ENCODE assay signal across 8 cellular contexts in genomic region chr9:129412814-129413536, GRCh38.
DNase-seq lines count a peak whose midpoint lies in the region; TF ChIP-seq lines count a peak whose summit lies in the region.

No MANE protein-coding gene starts in this region.

- H4K8ac ChIP-seq in mesenchymal stem cell (ENCODE audit: low read length) = peak overlapping the region; percentile 95

- H3K4me3 ChIP-seq in HFF-Myc (replicated peaks; ENCODE audit: low read depth, low read length) (peak overlapping the region; percentile 28; the same call in 1 of the 2 replicates), endodermal cell (ENCODE audit: low read length) (peak overlapping the region; percentile 66), mesenchymal stem cell (ENCODE audit: insufficient read depth in 1 of 2, low read depth in 1 of 2, low read length in 2 of 2) (peak overlapping the region in 1 of 2 experiments; percentile 45)

- H2BK5ac ChIP-seq in mesenchymal stem cell (ENCODE audit: low read depth, low read length, poor library complexity, severe bottlenecking) = peak overlapping the region; percentile 95

- H2AFZ ChIP-seq in mesenchymal stem cell (ENCODE audit: low read depth, low read length) = no peak overlapping the region

- H3K14ac ChIP-seq in mesenchymal stem cell (ENCODE audit: low read length in 2 of 2) = peak overlapping the region in 1 of 2 experiments; percentile 62

- peak overlapping the region; percentile 94 for H3K27ac Mint-ChIP-seq in endodermal cell

- H3K9me3 ChIP-seq in endodermal cell (ENCODE audit: control insufficient read depth, low read length) (no peaks in the 10 kb centered on the region), mesenchymal stem cell (ENCODE audit: control insufficient read depth, low read length) (no peaks in the 10 kb centered on the region)

- peak overlapping the region; percentile 87 for H2BK15ac ChIP-seq in mesenchymal stem cell (ENCODE audit: low read depth, poor library complexity, severe bottlenecking)

- H3K4me1 Mint-ChIP-seq in endodermal cell = peaks cover 20% of the 10 kb centered on the region

- H3K27me3 Mint-ChIP-seq in endodermal cell (ENCODE audit: insufficient read depth) = peaks cover 2% of the 10 kb centered on the region

- H3K9ac ChIP-seq in endodermal cell (ENCODE audit: extremely low read depth, low read length, poor library complexity, severe bottlenecking) (peak overlapping the region; percentile 80), mesenchymal stem cell (ENCODE audit: low read length) (peak overlapping the region; percentile 98)

- peaks cover 4% of the 10 kb centered on the region for H3K36me3 Mint-ChIP-seq in endodermal cell (ENCODE audit: low read depth)

- WGBS in endodermal cell (ENCODE audit: insufficient coverage in 1 of 2, insufficient read length in 1 of 2), 2 experiments = 12 to 19% methylated on average over 3 to 49 of the region's 49 CpGs
- whole genome bisulfite sequencing in mesenchymal stem cell = 1% methylated on average over 30 of the region's 49 CpGs

- H2BK120ac ChIP-seq in mesenchymal stem cell (ENCODE audit: low read depth, low read length) = peak overlapping the region; percentile 100

- peaks cover 8% of the 10 kb centered on the region for H3K9me3 Mint-ChIP-seq in endodermal cell

- H3K4ac ChIP-seq in mesenchymal stem cell (ENCODE audit: low read depth in 1 of 2, low read length in 2 of 2) = peak overlapping the region; percentile 84 to 97

- no peaks in the 10 kb centered on the region for H3K36me3 ChIP-seq in endodermal cell (ENCODE audit: control insufficient read depth, insufficient read depth, low read length)
- no peaks in the 10 kb centered on the region for H3K36me3 ChIP-seq in mesenchymal stem cell (ENCODE audit: control insufficient read depth in 1 of 2, insufficient read depth in 2 of 2, low read depth in 1 of 2, low read length in 2 of 2)

- peak overlapping the region; percentile 96 for H3K18ac ChIP-seq in mesenchymal stem cell (ENCODE audit: low read depth in 1 of 2, low read length in 2 of 2)

- H4K91ac ChIP-seq in mesenchymal stem cell (ENCODE audit: low read length) = peak overlapping the region; percentile 87

- H3K23ac ChIP-seq in mesenchymal stem cell (ENCODE audit: low read length in 2 of 2) = peak overlapping the region in 1 of 2 experiments; percentile 95

- H2BK12ac ChIP-seq in mesenchymal stem cell (ENCODE audit: low read length in 2 of 2) = peak overlapping the region; percentile 90 to 92

- peak overlapping the region; percentile 80 for H2AK5ac ChIP-seq in mesenchymal stem cell (ENCODE audit: low read length, severe bottlenecking)

- peak overlapping the region; percentile 99 for H3K27ac ChIP-seq in endodermal cell (ENCODE audit: low read depth, low read length)
- peak overlapping the region; percentile 96 for H3K27ac ChIP-seq in mesenchymal stem cell (ENCODE audit: low read length, poor library complexity, severe bottlenecking)

- DNase-seq in GM04504 (ENCODE audit: low read depth) = peak; percentile 64
- no peak for DNase-seq in HFF-Myc (ENCODE audit: extremely low read depth, low read depth)
- DNase-seq in NCI-H1417 treated with DMSO at 0.1 percent for 48 hours (lab: John Stamatoyannopoulos, UW) = peak; percentile 62
- peak; percentile 28 to 42 for DNase-seq in activated CD4-positive, alpha-beta T cell treated with anti-CD3 and anti-CD28 coated beads, Interleukin-2, amount 50 U/mL, for 24 hours (ENCODE audit: low read depth in 1 of 2, low spot score in 1 of 2)
- peak; percentile 75 for DNase-seq in endodermal cell
- peak; percentile 97 for DNase-seq in mesenchymal stem cell
- peak in 2 of 3 donors; percentile 17 to 38 for DNase-seq in stimulated activated CD4-positive, alpha-beta T cell treated with anti-CD3 and anti-CD28 coated beads, TNF-alpha, amount 100 ng/mL, for 48 hours (ENCODE audit: low read depth in 3 of 3)
- no peak for DNase-seq in cortex of kidney (lab: John Stamatoyannopoulos, UW)

- H3K4me3 Mint-ChIP-seq in endodermal cell = peak overlapping the region; percentile 58

- H3K27me3 ChIP-seq in endodermal cell (ENCODE audit: control insufficient read depth, insufficient read depth, low read length, poor library complexity, severe bottlenecking) (no peaks in the 10 kb centered on the region), mesenchymal stem cell (ENCODE audit: control insufficient read depth in 1 of 2, insufficient read depth in 1 of 2, low read length in 2 of 2) (no peaks in the 10 kb centered on the region)

- peak overlapping the region; percentile 52 for H3K4me2 ChIP-seq in mesenchymal stem cell (ENCODE audit: low read length, poor library complexity, severe bottlenecking)

- peaks cover 1% of the 10 kb centered on the region for H3K79me1 ChIP-seq in mesenchymal stem cell (replicated peaks; ENCODE audit: low read length, poor library complexity, severe bottlenecking)

- no peak for TF ChIP-seq CTCF in HFF-Myc (IDR thresholded peaks at IDR 0.05; ENCODE audit: low read depth, low read length, missing control alignments)
- TF ChIP-seq CTCF in endodermal cell (conservative IDR thresholded peaks at IDR 0.05) = no peak

- H3K4me1 ChIP-seq in endodermal cell (ENCODE audit: control insufficient read depth, insufficient read depth, low read length) = peaks cover 8% of the 10 kb centered on the region
- peaks cover 38% of the 10 kb centered on the region for H3K4me1 ChIP-seq in mesenchymal stem cell (ENCODE audit: control insufficient read depth, insufficient read depth, low read depth, low read length)

Comparison
In these comparisons a context has a peak if more than half of its experiments do, and no peak if none do; other contexts are left out.
1. DNase-seq: peak in GM04504 (single experiment), NCI-H1417 treated with DMSO at 0.1 percent for 48 hours (single experiment), activated CD4-positive, alpha-beta T cell treated with anti-CD3 and anti-CD28 coated beads, Interleukin-2, amount 50 U/mL, for 24 hours (2 of 2), endodermal cell (single experiment), mesenchymal stem cell (single experiment) and stimulated activated CD4-positive, alpha-beta T cell treated with anti-CD3 and anti-CD28 coated beads, TNF-alpha, amount 100 ng/mL, for 48 hours (2 of 3); none in HFF-Myc (single experiment) and cortex of kidney (single experiment).